10 cellular contexts compared by ENCODE assay signal in the genomic region with DNA sequence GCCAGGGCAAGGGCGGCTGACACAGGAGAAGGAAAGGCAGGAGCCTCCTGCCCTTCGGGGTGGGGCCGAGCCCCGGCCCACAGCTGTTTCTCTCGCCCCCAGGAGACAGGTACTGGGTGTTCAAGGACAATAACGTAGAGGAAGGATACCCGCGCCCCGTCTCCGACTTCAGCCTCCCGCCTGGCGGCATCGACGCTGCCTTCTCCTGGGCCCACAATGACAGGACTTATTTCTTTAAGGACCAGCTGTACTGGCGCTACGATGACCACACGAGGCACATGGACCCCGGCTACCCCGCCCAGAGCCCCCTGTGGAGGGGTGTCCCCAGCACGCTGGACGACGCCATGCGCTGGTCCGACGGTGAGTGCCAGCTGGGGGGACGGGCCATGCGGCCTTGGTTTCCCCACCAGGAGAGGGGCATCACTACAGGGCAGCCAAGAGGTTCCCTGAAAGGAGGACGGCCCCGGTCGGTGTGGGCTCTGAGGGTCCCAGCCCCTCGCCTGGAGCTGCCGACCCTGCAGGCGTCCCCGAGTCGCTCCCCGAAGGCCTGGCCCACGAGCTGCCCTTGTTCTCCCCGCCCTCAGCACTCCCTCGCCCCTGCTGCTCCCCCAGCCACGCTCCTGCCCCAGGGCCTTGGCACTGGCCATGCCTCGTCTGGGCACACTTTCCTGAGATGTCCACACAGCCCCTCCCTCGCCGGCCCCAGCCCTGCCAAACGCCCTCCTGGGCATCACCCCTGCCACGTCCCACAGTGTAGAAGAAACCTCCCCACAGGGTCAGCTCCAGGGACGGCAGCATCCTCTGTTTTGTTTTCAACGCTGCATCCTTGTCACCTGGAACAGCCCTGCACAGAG. TPM values are rescaled to one million over a fixed set of nuclear protein-coding genes. Genes with fewer than 3 reads are reported as not detected.
"Had no signal": no experiment of that assay in that cellular context is flagged by ENCODE, and none has a peak within 500 bp of the region (broad histone marks: within the 10 kb centered on the region; RNA-seq: fewer than 3 reads in every experiment).

No MANE protein-coding gene starts in this region.

- DNase-seq: GM23248, GOT3, H7, IMR-90, KBM-7 had no signal

- H3K27ac ChIP-seq: GM23248, KMS-11 had no signal

- H3K4me1 ChIP-seq: HAP-1 had no signal

- FAIRE-seq: HTR-8/SVneo had no signal

- H3K9me3 ChIP-seq: HAP-1 had no signal

- H3K9ac ChIP-seq: GM23248, KMS-11 had no signal

- H3K4me2 ChIP-seq: KMS-11 had no signal

- ATAC-seq: HCT116 had no signal

- H2AFZ ChIP-seq: GM23248 had no signal

- H3K4me3 ChIP-seq: GM23248, HAP-1 had no signal

RNA-seq across cellular contexts. Expression of a gene that starts 21.7 kb away (rescaled TPM):
- total RNA-seq: HT-29 had no signal
